In genomic region chr9:97237311-97237786, GRCh38 we compare ENCODE assay signal across 9 cellular contexts.
DNase-seq lines count a peak whose midpoint lies in the region; ATAC-seq lines count a peak whose summit lies in the region.
"Had no signal": no experiment of that assay in that cellular context is flagged by ENCODE, and none has a peak within 500 bp of the region (broad histone marks: within the 10 kb centered on the region; RNA-seq: fewer than 3 reads in every experiment).

No MANE protein-coding gene starts in this region.

- DNase-seq in Daoy (ENCODE audit: low read depth) (peak; percentile 27), NCI-H82 treated with DMSO at 0.1 percent for 48 hours (lab: John Stamatoyannopoulos, UW; ENCODE audit: unreplicated experiment) (peak; percentile 7), DMS79 treated with DMSO at 0.1 percent for 48 hours (lab: John Stamatoyannopoulos, UW) (no peak), HT-29 (ENCODE audit: low spot score) (no peak), epidermal melanocyte (ENCODE audit: insufficient read length, low spot score) (no peak), COR-L47 (lab: John Stamatoyannopoulos, UW) (no peak)
- no peak for DNase-seq in effector memory CD8-positive, alpha-beta T cell
- DNase-seq: activated CD4-positive, alpha-beta T cell treated with anti-CD3 and anti-CD28 coated beads, Interleukin-2, amount 50 U/mL, for 1 hour had no signal

- H3K36me3 ChIP-seq in neuron (ENCODE audit: insufficient read depth, low read length) = no peaks in the 10 kb centered on the region

- no peaks in the 10 kb centered on the region for H3K27me3 ChIP-seq in neuron (ENCODE audit: insufficient read depth, low read length)

- peak overlapping the region in 1 of 2 donors; percentile 96 for H3K27ac Mint-ChIP-seq in effector memory CD8-positive, alpha-beta T cell

- peak overlapping the region; percentile 78 for H3K4me3 ChIP-seq in neuron (ENCODE audit: low read length)

- peaks cover 0 to 11% of the 10 kb centered on the region in 2 donors for H3K27me3 Mint-ChIP-seq in effector memory CD8-positive, alpha-beta T cell

- H3K4me3 Mint-ChIP-seq in effector memory CD8-positive, alpha-beta T cell = peak overlapping the region; percentile 88 to 98

- no peaks in the 10 kb centered on the region for H3K9me3 Mint-ChIP-seq in effector memory CD8-positive, alpha-beta T cell

- no peak overlapping the region for H2AFZ ChIP-seq in neuron (ENCODE audit: low read depth, low read length)

- ATAC-seq in effector memory CD8-positive, alpha-beta T cell (replicated peaks) = no peak

- peaks cover 13 to 20% of the 10 kb centered on the region in 2 donors for H3K4me1 Mint-ChIP-seq in effector memory CD8-positive, alpha-beta T cell (ENCODE audit: low read depth in 2 of 2)

- H3K4me1 ChIP-seq in neuron (ENCODE audit: insufficient read depth, low read length) = peaks cover 12% of the 10 kb centered on the region

- no peaks in the 10 kb centered on the region for H3K36me3 Mint-ChIP-seq in effector memory CD8-positive, alpha-beta T cell (ENCODE audit: insufficient read depth)

- peaks cover 4% of the 10 kb centered on the region for H3K9me3 ChIP-seq in neuron (ENCODE audit: low read length)

Comparison
In these comparisons a context has a peak if more than half of its experiments do, and no peak if none do; other contexts are left out.
1. DNase-seq: peak in Daoy (single experiment) and NCI-H82 treated with DMSO at 0.1 percent for 48 hours (single experiment); none in effector memory CD8-positive, alpha-beta T cell (0 of 3), DMS79 treated with DMSO at 0.1 percent for 48 hours (single experiment), HT-29 (single experiment), epidermal melanocyte (single experiment) and COR-L47 (single experiment).